ENCODE assay signal across 33 cellular contexts in the genomic region with DNA sequence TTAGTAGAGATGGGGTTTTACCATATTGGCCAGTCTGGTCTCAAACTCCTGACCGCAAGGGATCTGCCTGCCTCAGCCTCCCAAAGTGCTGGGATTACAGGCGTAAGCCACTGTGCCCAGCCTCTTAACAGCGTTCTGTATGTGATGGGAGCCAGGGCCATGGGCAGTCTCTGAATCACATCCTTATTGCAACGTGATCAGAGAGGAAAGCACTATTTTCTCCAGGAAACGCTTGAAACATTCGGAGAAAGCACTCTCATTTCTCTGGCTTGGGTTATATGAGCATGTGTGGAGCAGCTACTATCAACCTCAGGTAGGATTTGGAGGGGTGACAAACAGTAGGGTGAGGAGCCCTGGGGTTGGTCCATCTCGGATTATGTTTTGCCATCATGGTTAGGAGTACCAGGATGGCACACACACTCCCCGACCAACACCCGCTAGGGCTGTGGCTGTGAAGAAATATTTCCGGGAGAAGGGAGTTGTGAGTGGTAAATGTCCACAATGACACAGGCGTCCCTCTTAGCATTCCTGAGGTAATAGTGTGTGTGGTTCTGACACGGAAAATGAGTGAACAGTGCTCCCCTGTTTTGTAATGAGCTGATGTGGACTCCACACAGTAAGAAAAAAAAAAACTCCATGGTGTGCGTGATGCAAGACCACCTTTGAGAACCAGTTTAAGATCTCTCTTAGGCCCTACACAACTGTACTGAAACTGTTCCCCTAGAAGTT.
DNase-seq lines count a peak whose midpoint lies in the region; ATAC-seq and TF ChIP-seq lines count a peak whose summit lies in the region.
"Had no signal": no experiment of that assay in that cellular context is flagged by ENCODE, and none has a peak within 500 bp of the region (broad histone marks: within the 10 kb centered on the region; RNA-seq: fewer than 3 reads in every experiment).

No MANE protein-coding gene starts in this region.

- H3K36me3 Mint-ChIP-seq in nephron (ENCODE audit: low read depth) (no peaks in the 10 kb centered on the region), immature natural killer cell (peaks cover 0 to 3% (median 0%) of the 10 kb centered on the region in 3 donors)
- no peaks in the 10 kb centered on the region for H3K36me3 Mint-ChIP-seq in activated CD8-positive, alpha-beta T cell treated with anti-CD3 and anti-CD28 coated beads for 36 hours (ENCODE audit: low read depth)
- H3K36me3 Mint-ChIP-seq: CD4-positive, CD25-positive, alpha-beta regulatory T cell had no signal

- H3K4me1 Mint-ChIP-seq in nephron = peaks cover 52% of the 10 kb centered on the region
- no peaks in the 10 kb centered on the region for H3K4me1 Mint-ChIP-seq in activated CD8-positive, alpha-beta T cell treated with anti-CD3 and anti-CD28 coated beads for 36 hours (ENCODE audit: low read depth)
- H3K4me1 Mint-ChIP-seq in immature natural killer cell = no peaks in the 10 kb centered on the region
- H3K4me1 Mint-ChIP-seq: activated naive CD8-positive, alpha-beta T cell treated with anti-CD3 and anti-CD28 coated beads, Interleukin-2, amount 50 U/mL, for 24 hours; CD4-positive, CD25-positive, alpha-beta regulatory T cell; stimulated activated naive CD8-positive, alpha-beta T cell treated with anti-CD3 and anti-CD28 coated beads, Interleukin-15, amount 100 ng/mL, for 72 hours; T-helper 17 cell had no signal

- H3K27me3 Mint-ChIP-seq in nephron (ENCODE audit: low read depth) (no peaks in the 10 kb centered on the region), immature natural killer cell (ENCODE audit: low read depth in 3 of 3) (peaks cover 0 to 5% (median 0%) of the 10 kb centered on the region in 3 donors)
- no peaks in the 10 kb centered on the region for H3K27me3 Mint-ChIP-seq in activated CD8-positive, alpha-beta T cell treated with anti-CD3 and anti-CD28 coated beads for 36 hours
- H3K27me3 Mint-ChIP-seq: activated naive CD8-positive, alpha-beta T cell treated with anti-CD3 and anti-CD28 coated beads, Interleukin-2, amount 50 U/mL, for 24 hours; CD4-positive, CD25-positive, alpha-beta regulatory T cell; stimulated activated naive CD8-positive, alpha-beta T cell treated with anti-CD3 and anti-CD28 coated beads, Interleukin-15, amount 100 ng/mL, for 72 hours; T-helper 17 cell had no signal

- no peaks in the 10 kb centered on the region for H3K9me2 ChIP-seq in SU-DHL-6 (replicated peaks; ENCODE audit: insufficient read depth, low read length)

- no peaks in the 10 kb centered on the region for H3F3A ChIP-seq in SU-DHL-6 (ENCODE audit: insufficient read depth)

- POLR2A ChIA-PET in activated CD8-positive, alpha-beta T cell treated with anti-CD3 and anti-CD28 coated beads for 36 hours (lab: Charles Lee) = no interaction called here

- intact Hi-C loops in activated CD8-positive, alpha-beta T cell treated with anti-CD3 and anti-CD28 coated beads for 36 hours (cut with micrococcal nuclease) = no loop called here

- no peaks in the 10 kb centered on the region for H4K20me1 ChIP-seq in SU-DHL-6 (ENCODE audit: low read depth, low read length)

- peak overlapping the region; percentile 53 for H3K27ac ChIP-seq in SU-DHL-6 (ENCODE audit: low read depth, low read length)
- H3K27ac ChIP-seq: A549, neutrophil, right lobe of liver, RWPE1, SK-N-MC, vagina had no signal

- H3K36me3 ChIP-seq in SU-DHL-6 (ENCODE audit: low read length) = no peaks in the 10 kb centered on the region
- H3K36me3 ChIP-seq: neutrophil, right lobe of liver, vagina had no signal

- peak overlapping the region; percentile 4 to 82 (median 50) for H3K27ac Mint-ChIP-seq in nephron
- H3K27ac Mint-ChIP-seq in activated CD8-positive, alpha-beta T cell treated with anti-CD3 and anti-CD28 coated beads for 36 hours = no peak overlapping the region
- no peak overlapping the region for H3K27ac Mint-ChIP-seq in immature natural killer cell
- H3K27ac Mint-ChIP-seq: activated naive CD8-positive, alpha-beta T cell treated with anti-CD3 and anti-CD28 coated beads, Interleukin-2, amount 50 U/mL, for 24 hours; activated T-cell treated with anti-CD3 and anti-CD28 coated beads, Interleukin-2, amount 50 U/mL, for 72 hours; CD4-positive, CD25-positive, alpha-beta regulatory T cell; stimulated activated naive CD8-positive, alpha-beta T cell treated with anti-CD3 and anti-CD28 coated beads, Interleukin-15, amount 100 ng/mL, for 72 hours; T-helper 17 cell had no signal

- DNase-seq in SW480 (ENCODE audit: low spot score) (no peak), immature natural killer cell (no peak)
- no peak for DNase-seq in activated CD8-positive, alpha-beta T cell treated with anti-CD3 and anti-CD28 coated beads for 36 hours
- DNase-seq: activated CD4-positive, alpha-beta T cell treated with anti-CD3 and anti-CD28 coated beads, Interleukin-2, amount 50 U/mL, for 48 hours; activated naive CD8-positive, alpha-beta T cell treated with anti-CD3 and anti-CD28 coated beads, Interleukin-2, amount 50 U/mL, for 24 hours; activated T-cell treated with anti-CD3 and anti-CD28 coated beads, Interleukin-2, amount 50 U/mL, for 72 hours; AML-193; Calu3; caudate nucleus; CD4-positive, CD25-positive, alpha-beta regulatory T cell; cortex of kidney; glutamatergic neuron; NCI-H1048; NCI-H1694; NCI-H446 treated with DMSO at 0.1 percent for 48 hours; NCI-H774; posterior cingulate gyrus; right lobe of liver; stimulated activated CD4-positive, alpha-beta T cell treated with anti-CD3 and anti-CD28 coated beads, Interleukin-12 subunit alpha, Interleukin-12 subunit beta, amount 100 ng/mL, for 4 hours; stimulated activated CD4-positive, alpha-beta T cell treated with anti-CD3 and anti-CD28 coated beads, Interleukin-2, amount 100 ng/mL, for 48 hours; stimulated activated naive CD8-positive, alpha-beta T cell treated with anti-CD3 and anti-CD28 coated beads, Interleukin-15, amount 100 ng/mL, for 72 hours; T-helper 17 cell had no signal

- peak overlapping the region; percentile 45 for H3K9ac ChIP-seq in SU-DHL-6 (ENCODE audit: low read length)

- CTCF ChIA-PET in activated CD8-positive, alpha-beta T cell treated with anti-CD3 and anti-CD28 coated beads for 36 hours (lab: Charles Lee) = no interaction called here

- H3K9me3 Mint-ChIP-seq in nephron (peaks cover under 1% of the 10 kb centered on the region), immature natural killer cell (peaks cover 0 to 2% (median 0%) of the 10 kb centered on the region in 6 donors)
- H3K9me3 Mint-ChIP-seq in activated CD8-positive, alpha-beta T cell treated with anti-CD3 and anti-CD28 coated beads for 36 hours = peaks cover 1% of the 10 kb centered on the region

- peak overlapping the region; percentile 59 for H3K4me2 ChIP-seq in SU-DHL-6 (ENCODE audit: low read depth, low read length, poor library complexity, severe bottlenecking)
- H3K4me2 ChIP-seq: A549 had no signal

- H3K9me3 ChIP-seq in SU-DHL-6 (ENCODE audit: insufficient read depth, low read length) = no peaks in the 10 kb centered on the region
- H3K9me3 ChIP-seq: A549, neutrophil, right lobe of liver, vagina had no signal

- ATAC-seq in GM18867 (IDR thresholded peaks at IDR 0.05; ENCODE audit: unreplicated experiment) = peak; percentile 26
- ATAC-seq in HG02885 (IDR thresholded peaks at IDR 0.05; ENCODE audit: poor library complexity, unreplicated experiment) = peak; percentile 19
- no peak for ATAC-seq in HG03139 (IDR thresholded peaks at IDR 0.05; ENCODE audit: unreplicated experiment)
- no peak for ATAC-seq in activated CD8-positive, alpha-beta T cell treated with anti-CD3 and anti-CD28 coated beads for 36 hours
- ATAC-seq: A549; activated CD4-positive, CD25-positive, alpha-beta regulatory T cell treated with anti-CD3 and anti-CD28 coated beads, Interleukin-2, amount 50 U/mL, for 24 hours; activated naive CD8-positive, alpha-beta T cell treated with anti-CD3 and anti-CD28 coated beads, Interleukin-2, amount 50 U/mL, for 24 hours; activated T-cell treated with anti-CD3 and anti-CD28 coated beads, Interleukin-2, amount 50 U/mL, for 72 hours; stimulated activated naive CD8-positive, alpha-beta T cell treated with anti-CD3 and anti-CD28 coated beads, Interleukin-15, amount 100 ng/mL, for 72 hours; T-helper 17 cell had no signal

- TF ChIP-seq CTCF in SU-DHL-6 (IDR thresholded peaks at IDR 0.05; ENCODE audit: insufficient read depth, low read length, poor library complexity, severe bottlenecking) (no peak), nephron (IDR thresholded peaks at IDR 0.05; ENCODE audit: unreplicated experiment in 3 of 3) (no peak)
- TF ChIP-seq CTCF in activated CD8-positive, alpha-beta T cell treated with anti-CD3 and anti-CD28 coated beads for 36 hours (IDR thresholded peaks at IDR 0.05) = no peak

- no peaks in the 10 kb centered on the region for H3K79me2 ChIP-seq in SU-DHL-6 (ENCODE audit: insufficient read depth, low read length)

- peak overlapping the region; percentile 37 for H3K4me3 ChIP-seq in SU-DHL-6 (ENCODE audit: insufficient read depth, low read length, poor library complexity, severe bottlenecking)
- H3K4me3 ChIP-seq: A549, right lobe of liver, SK-N-MC, vagina had no signal

- H3K4me3 Mint-ChIP-seq in nephron (no peak overlapping the region), immature natural killer cell (no peak overlapping the region)
- H3K4me3 Mint-ChIP-seq in activated CD8-positive, alpha-beta T cell treated with anti-CD3 and anti-CD28 coated beads for 36 hours = no peak overlapping the region
- H3K4me3 Mint-ChIP-seq: activated naive CD8-positive, alpha-beta T cell treated with anti-CD3 and anti-CD28 coated beads, Interleukin-2, amount 50 U/mL, for 24 hours; activated T-cell treated with anti-CD3 and anti-CD28 coated beads, Interleukin-2, amount 50 U/mL, for 72 hours; CD4-positive, CD25-positive, alpha-beta regulatory T cell; stimulated activated naive CD8-positive, alpha-beta T cell treated with anti-CD3 and anti-CD28 coated beads, Interleukin-15, amount 100 ng/mL, for 72 hours; T-helper 17 cell had no signal

- peak overlapping the region; percentile 11 for H2AFZ ChIP-seq in SU-DHL-6 (ENCODE audit: low read depth, low read length, severe bottlenecking)

- H3K27me3 ChIP-seq in SU-DHL-6 (ENCODE audit: low read length) = no peaks in the 10 kb centered on the region
- H3K27me3 ChIP-seq: neutrophil, right lobe of liver, vagina had no signal

Comparison
In these comparisons a context has a peak if more than half of its experiments do, and no peak if none do; other contexts are left out.
1. ATAC-seq: peak in GM18867 (single experiment) and HG02885 (single experiment); none in HG03139 (single experiment) and activated CD8-positive, alpha-beta T cell treated with anti-CD3 and anti-CD28 coated beads for 36 hours (single experiment).
2. H3K27ac Mint-ChIP-seq: peak in nephron (3 of 3); none in activated CD8-positive, alpha-beta T cell treated with anti-CD3 and anti-CD28 coated beads for 36 hours (single experiment) and immature natural killer cell (0 of 6).